9 cellular contexts compared by ENCODE assay signal in genomic region chr14:87896393-87897380, GRCh38.
DNase-seq lines count a peak whose midpoint lies in the region; ATAC-seq and TF ChIP-seq lines count a peak whose summit lies in the region.
"Had no signal": no experiment of that assay in that cellular context is flagged by ENCODE, and none has a peak within 500 bp of the region (broad histone marks: within the 10 kb centered on the region; RNA-seq: fewer than 3 reads in every experiment).

No MANE protein-coding gene starts in this region.

- H3K27me3 Mint-ChIP-seq in activated CD8-positive, alpha-beta memory T cell treated with anti-CD3 and anti-CD28 coated beads, Interleukin-2, amount 10 ng/mL, durations not matched to agents 7 days and 5 days, result peaks cover 35% of the 10 kb centered on the region

- TF ChIP-seq POLR2A in vagina (IDR thresholded peaks at IDR 0.05), result no peak

- H3K9me3 Mint-ChIP-seq in activated CD8-positive, alpha-beta memory T cell treated with anti-CD3 and anti-CD28 coated beads, Interleukin-2, amount 10 ng/mL, durations not matched to agents 7 days and 5 days (ENCODE audit: low read depth), result no peaks in the 10 kb centered on the region
- H3K9me3 Mint-ChIP-seq: activated naive CD8-positive, alpha-beta T cell treated with anti-CD3 and anti-CD28 coated beads, Interleukin-2, amount 10 ng/mL, durations not matched to agents 7 days and 5 days had no signal

- H3K27ac ChIP-seq in vagina, result no peak overlapping the region

- peak in 2 of 3 experiments; percentile 20 to 40 for TF ChIP-seq CTCF in vagina (IDR thresholded peaks at IDR 0.05)

- H3K36me3 ChIP-seq in vagina, result no peaks in the 10 kb centered on the region

- peak; percentile 36 for ATAC-seq in activated CD8-positive, alpha-beta memory T cell treated with anti-CD3 and anti-CD28 coated beads, Interleukin-2, amount 10 ng/mL, durations not matched to agents 7 days and 5 days
- ATAC-seq in HG02885 (IDR thresholded peaks at IDR 0.05; ENCODE audit: poor library complexity, unreplicated experiment), result peak; percentile 67

- no peak overlapping the region for H3K4me3 Mint-ChIP-seq in activated CD8-positive, alpha-beta memory T cell treated with anti-CD3 and anti-CD28 coated beads, Interleukin-2, amount 10 ng/mL, durations not matched to agents 7 days and 5 days
- H3K4me3 Mint-ChIP-seq: activated naive CD8-positive, alpha-beta T cell treated with anti-CD3 and anti-CD28 coated beads, Interleukin-2, amount 10 ng/mL, durations not matched to agents 7 days and 5 days had no signal

- H3K36me3 Mint-ChIP-seq in activated CD8-positive, alpha-beta memory T cell treated with anti-CD3 and anti-CD28 coated beads, Interleukin-2, amount 10 ng/mL, durations not matched to agents 7 days and 5 days, result no peaks in the 10 kb centered on the region
- H3K36me3 Mint-ChIP-seq: activated naive CD8-positive, alpha-beta T cell treated with anti-CD3 and anti-CD28 coated beads, Interleukin-2, amount 10 ng/mL, durations not matched to agents 7 days and 5 days had no signal

- intact Hi-C loops in vagina (cut with DNase I), result no loop called here

- H3K4me1 Mint-ChIP-seq in activated CD8-positive, alpha-beta memory T cell treated with anti-CD3 and anti-CD28 coated beads, Interleukin-2, amount 10 ng/mL, durations not matched to agents 7 days and 5 days, result no peaks in the 10 kb centered on the region
- H3K4me1 Mint-ChIP-seq: activated naive CD8-positive, alpha-beta T cell treated with anti-CD3 and anti-CD28 coated beads, Interleukin-2, amount 10 ng/mL, durations not matched to agents 7 days and 5 days had no signal

- H3K9me3 ChIP-seq in vagina, result no peaks in the 10 kb centered on the region

- no peak for DNase-seq in activated CD8-positive, alpha-beta memory T cell treated with anti-CD3 and anti-CD28 coated beads, Interleukin-2, amount 10 ng/mL, durations not matched to agents 7 days and 5 days
- DNase-seq in activated CD8-positive, alpha-beta memory T cell treated with anti-CD3 and anti-CD28 coated beads, Interleukin-2, amount 50 U/mL, for 48 hours, result no peak
- DNase-seq in NCI-H345 (lab: John Stamatoyannopoulos, UW) (peak; percentile 62), astrocyte of the hippocampus (ENCODE audit: low read depth, low spot score) (peak; percentile 74), kidney glomerular epithelial cell (lab: John Stamatoyannopoulos, UW) (peak; percentile 31), vagina (ENCODE audit: extremely low spot score in 2 of 2) (no peak), NCI-H2029 treated with DMSO at 0.1 percent for 48 hours (lab: John Stamatoyannopoulos, UW) (no peak)
- DNase-seq: activated naive CD8-positive, alpha-beta T cell treated with anti-CD3 and anti-CD28 coated beads, Interleukin-2, amount 10 ng/mL, durations not matched to agents 7 days and 5 days had no signal

- CTCF ChIA-PET in activated CD8-positive, alpha-beta memory T cell treated with anti-CD3 and anti-CD28 coated beads, Interleukin-2, amount 10 ng/mL, durations not matched to agents 7 days and 5 days (lab: Charles Lee), result interaction anchor here (0.6 to 2.4 kb wide), 3 partner anchors 23 to 272 kb away, joined by 3 to 10 read pairs (median 7); no protein-coding TSS in a partner anchor

- no peaks in the 10 kb centered on the region for H3K4me1 ChIP-seq in vagina

- H3K4me3 ChIP-seq in vagina, result no peak overlapping the region

- no peak overlapping the region for H3K27ac Mint-ChIP-seq in activated CD8-positive, alpha-beta memory T cell treated with anti-CD3 and anti-CD28 coated beads, Interleukin-2, amount 10 ng/mL, durations not matched to agents 7 days and 5 days
- H3K27ac Mint-ChIP-seq: activated naive CD8-positive, alpha-beta T cell treated with anti-CD3 and anti-CD28 coated beads, Interleukin-2, amount 10 ng/mL, durations not matched to agents 7 days and 5 days had no signal

- H3K27me3 ChIP-seq in vagina, result no peaks in the 10 kb centered on the region

Comparison
In these comparisons a context has a peak if more than half of its experiments do, and no peak if none do; other contexts are left out.
1. DNase-seq: peak in NCI-H345 (single experiment), astrocyte of the hippocampus (single experiment) and kidney glomerular epithelial cell (single experiment); none in activated CD8-positive, alpha-beta memory T cell treated with anti-CD3 and anti-CD28 coated beads, Interleukin-2, amount 10 ng/mL, durations not matched to agents 7 days and 5 days (single experiment), activated CD8-positive, alpha-beta memory T cell treated with anti-CD3 and anti-CD28 coated beads, Interleukin-2, amount 50 U/mL, for 48 hours (single experiment), vagina (0 of 2) and NCI-H2029 treated with DMSO at 0.1 percent for 48 hours (single experiment).